8 cellular contexts compared by ENCODE assay signal in the genomic region with DNA sequence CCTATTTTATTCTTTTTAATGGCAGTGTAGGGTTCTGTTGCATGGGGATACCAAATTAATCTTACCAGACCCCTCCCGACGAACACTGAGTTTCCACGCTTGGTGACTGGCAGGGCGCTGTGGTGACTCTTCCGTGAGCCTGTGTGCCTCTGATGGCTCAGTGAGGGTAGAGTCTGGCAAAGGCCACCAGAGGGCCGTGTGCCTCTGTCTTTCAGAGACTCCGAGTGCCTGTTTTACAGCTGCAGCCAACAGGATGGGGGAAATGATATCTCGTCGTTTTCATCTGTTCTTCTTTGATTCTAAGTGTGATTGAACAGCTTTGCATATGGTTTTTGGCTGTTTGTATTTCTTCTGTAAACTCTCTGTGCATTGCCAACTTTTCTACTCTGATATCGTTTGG.
DNase-seq lines count a peak whose midpoint lies in the region; ATAC-seq and TF ChIP-seq lines count a peak whose summit lies in the region.

No MANE protein-coding gene starts in this region.

- peak; percentile 97 for ATAC-seq in GM21423 (IDR thresholded peaks at IDR 0.05; ENCODE audit: unreplicated experiment)

- no peak overlapping the region for H3K4me3 Mint-ChIP-seq in activated naive CD8-positive, alpha-beta T cell treated with anti-CD3 and anti-CD28 coated beads for 36 hours

- H3K9ac ChIP-seq in smooth muscle cell (ENCODE audit: low read depth): no peak overlapping the region

- peaks cover 11% of the 10 kb centered on the region for H3K4me1 Mint-ChIP-seq in activated naive CD8-positive, alpha-beta T cell treated with anti-CD3 and anti-CD28 coated beads for 36 hours

- TF ChIP-seq CTCF in smooth muscle cell (IDR thresholded peaks at IDR 0.05; ENCODE audit: borderline replicate concordance, insufficient read depth, poor library complexity, severe bottlenecking): peak; percentile 42

- no peaks in the 10 kb centered on the region for H3K27me3 ChIP-seq in smooth muscle cell (ENCODE audit: low read depth)

- H3K27me3 Mint-ChIP-seq in activated naive CD8-positive, alpha-beta T cell treated with anti-CD3 and anti-CD28 coated beads for 36 hours: no peaks in the 10 kb centered on the region

- no peak overlapping the region for H3K4me2 ChIP-seq in smooth muscle cell

- no peaks in the 10 kb centered on the region for H3K4me1 ChIP-seq in smooth muscle cell (ENCODE audit: low read depth)

- H3K27ac ChIP-seq in smooth muscle cell (ENCODE audit: low read depth): no peak overlapping the region

- peak; percentile 6 for DNase-seq in EL
- peak; percentile 14 for DNase-seq in HPDE6-E6E7 (ENCODE audit: extremely low spot score)
- DNase-seq in RPMI7951 (ENCODE audit: low read depth): peak; percentile 35
- peak; percentile 35 for DNase-seq in activated naive CD8-positive, alpha-beta T cell treated with anti-CD3 and anti-CD28 coated beads for 36 hours
- DNase-seq in hepatic stellate cell (ENCODE audit: low spot score): peak; percentile 33
- DNase-seq in smooth muscle cell (lab: John Stamatoyannopoulos, UW; ENCODE audit: unreplicated experiment): no peak
- DNase-seq in LoVo (ENCODE audit: low spot score): no peak

- H2AFZ ChIP-seq in smooth muscle cell (ENCODE audit: low read depth): no peak overlapping the region

- no peaks in the 10 kb centered on the region for H3K79me2 ChIP-seq in smooth muscle cell (ENCODE audit: low read depth)

- no peaks in the 10 kb centered on the region for H3K9me3 Mint-ChIP-seq in activated naive CD8-positive, alpha-beta T cell treated with anti-CD3 and anti-CD28 coated beads for 36 hours

- peaks cover 36% of the 10 kb centered on the region for H3K36me3 Mint-ChIP-seq in activated naive CD8-positive, alpha-beta T cell treated with anti-CD3 and anti-CD28 coated beads for 36 hours

- H4K20me1 ChIP-seq in smooth muscle cell (ENCODE audit: low read depth): peaks cover 10% of the 10 kb centered on the region

- 53% methylated on average over 10 of the region's 10 CpGs for WGBS in smooth muscle cell (ENCODE audit: low lambda C conversion rate)

- peaks cover 13% of the 10 kb centered on the region for H3K36me3 ChIP-seq in smooth muscle cell (ENCODE audit: low read depth)

- H3K4me3 ChIP-seq in smooth muscle cell: no peak overlapping the region

- H3F3A ChIP-seq in smooth muscle cell (ENCODE audit: low read depth): no peaks in the 10 kb centered on the region

- no peak overlapping the region for H3K27ac Mint-ChIP-seq in activated naive CD8-positive, alpha-beta T cell treated with anti-CD3 and anti-CD28 coated beads for 36 hours

- no peaks in the 10 kb centered on the region for H3K9me3 ChIP-seq in smooth muscle cell (replicated peaks; ENCODE audit: low read depth)

Comparison
In these comparisons a context has a peak if more than half of its experiments do, and no peak if none do; other contexts are left out.
1. DNase-seq: peak in EL (single experiment), HPDE6-E6E7 (single experiment), RPMI7951 (single experiment), activated naive CD8-positive, alpha-beta T cell treated with anti-CD3 and anti-CD28 coated beads for 36 hours (single experiment) and hepatic stellate cell (single experiment); none in smooth muscle cell (single experiment) and LoVo (single experiment).